ENCODE assay signal across 9 cellular contexts in the genomic region with DNA sequence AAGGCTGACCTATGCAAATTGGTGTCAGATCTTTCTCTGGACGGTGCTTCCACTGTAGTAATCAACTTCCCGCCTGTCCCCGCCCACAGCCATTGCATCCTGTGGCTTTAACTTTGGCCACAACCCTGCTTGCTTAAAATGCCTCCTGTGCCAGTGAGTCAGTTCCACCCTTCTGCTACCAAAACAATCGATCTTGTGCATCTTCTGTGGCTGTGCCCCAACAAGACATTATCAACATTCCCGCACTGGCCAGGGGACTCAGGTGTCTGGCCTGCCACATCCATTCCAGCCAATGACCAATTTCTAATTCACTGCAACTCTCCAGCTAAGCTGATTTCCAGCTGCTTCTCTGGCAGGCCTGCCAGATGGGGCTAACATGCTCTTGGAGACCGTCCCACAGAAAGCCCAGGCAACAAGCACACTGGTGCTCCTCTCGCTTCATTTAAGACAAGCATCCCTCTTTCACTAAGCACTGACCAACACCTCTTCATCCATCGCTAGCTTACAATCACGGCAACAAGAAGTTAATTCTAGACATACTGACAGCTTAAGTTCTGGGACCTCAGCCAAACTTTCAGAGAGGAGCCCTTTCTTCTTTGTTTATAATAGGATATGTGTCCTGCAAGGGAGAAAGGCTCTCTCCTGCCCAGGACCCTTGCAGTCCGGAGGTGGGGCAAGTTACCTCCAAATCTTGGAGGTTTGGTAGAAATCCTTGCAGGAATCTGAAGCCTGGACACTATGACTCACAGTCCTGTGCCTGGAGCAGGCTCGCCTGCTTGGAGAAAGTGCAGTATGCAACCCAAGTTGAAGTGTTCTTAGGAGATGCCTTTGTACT. TPM values are rescaled to one million over a fixed set of nuclear protein-coding genes. Genes with fewer than 3 reads are reported as not detected.
A peak's percentile ranks its signal among the peaks of the same experiment; 100 is the strongest.
DNase-seq lines count a peak whose midpoint lies in the region; ATAC-seq and TF ChIP-seq lines count a peak whose summit lies in the region.
"Had no signal": no experiment of that assay in that cellular context is flagged by ENCODE, and none has a peak within 500 bp of the region (broad histone marks: within the 10 kb centered on the region; RNA-seq: fewer than 3 reads in every experiment).

No MANE protein-coding gene starts in this region.

- H3K9me3 ChIP-seq in naive thymus-derived CD4-positive, alpha-beta T cell (ENCODE audit: control insufficient read depth in 2 of 3, low read length in 3 of 3), result no peaks in the 10 kb centered on the region
- H3K9me3 ChIP-seq in CD4-positive, alpha-beta memory T cell (ENCODE audit: control insufficient read depth in 1 of 2, low read length in 2 of 2), result no peaks in the 10 kb centered on the region

- no peak overlapping the region for H3K4me3 Mint-ChIP-seq in chondrocyte (ENCODE audit: unreplicated experiment)
- peak overlapping the region in 1 of 10 donors; percentile 44 for H3K4me3 Mint-ChIP-seq in naive thymus-derived CD4-positive, alpha-beta T cell
- H3K4me3 Mint-ChIP-seq in CD4-positive, alpha-beta memory T cell, result no peak overlapping the region
- H3K4me3 Mint-ChIP-seq in WTC11, result no peak overlapping the region

- intact Hi-C loops in naive thymus-derived CD4-positive, alpha-beta T cell (cut with micrococcal nuclease), result no loop called here
- intact Hi-C loops in CD4-positive, alpha-beta memory T cell (cut with micrococcal nuclease), result no loop called here

- DNase-seq in Daoy (ENCODE audit: low read depth) (peak; percentile 64), NCI-H82 (lab: John Stamatoyannopoulos, UW) (peak; percentile 73), chondrocyte (ENCODE audit: low spot score) (no peak), NCI-H128 (lab: John Stamatoyannopoulos, UW; ENCODE audit: unreplicated experiment) (no peak), WTC11 (ENCODE audit: low spot score) (no peak)
- DNase-seq in naive thymus-derived CD4-positive, alpha-beta T cell, result peak in 1 of 9 donors; percentile 54
- no peak for DNase-seq in CD4-positive, alpha-beta memory T cell

- H3K4me1 Mint-ChIP-seq in chondrocyte (ENCODE audit: low read depth), result peaks cover 57% of the 10 kb centered on the region
- peaks cover 0 to 24% (median 0%) of the 10 kb centered on the region in 7 donors for H3K4me1 Mint-ChIP-seq in naive thymus-derived CD4-positive, alpha-beta T cell
- peaks cover 5 to 10% (median 6%) of the 10 kb centered on the region in 4 donors for H3K4me1 Mint-ChIP-seq in CD4-positive, alpha-beta memory T cell
- H3K4me1 Mint-ChIP-seq in WTC11, result peaks cover 27% of the 10 kb centered on the region

- no peaks in the 10 kb centered on the region for H3K9me3 Mint-ChIP-seq in chondrocyte (ENCODE audit: low read depth)
- H3K9me3 Mint-ChIP-seq in naive thymus-derived CD4-positive, alpha-beta T cell, result peaks cover 0 to 2% (median 0%) of the 10 kb centered on the region in 11 donors
- H3K9me3 Mint-ChIP-seq in CD4-positive, alpha-beta memory T cell, result no peaks in the 10 kb centered on the region
- no peaks in the 10 kb centered on the region for H3K9me3 Mint-ChIP-seq in WTC11

- no peak overlapping the region for H3K4me3 ChIP-seq in naive thymus-derived CD4-positive, alpha-beta T cell (ENCODE audit: low read length)
- no peak overlapping the region for H3K4me3 ChIP-seq in CD4-positive, alpha-beta memory T cell (ENCODE audit: low read length in 2 of 2)

- CTCF ChIA-PET in naive thymus-derived CD4-positive, alpha-beta T cell (lab: Charles Lee), result no interaction called here
- CTCF ChIA-PET in CD4-positive, alpha-beta memory T cell (lab: Charles Lee; ENCODE audit: partially characterized antibody), result interaction anchor here (0.9 kb wide), 1 partner anchor 27 kb away, joined by 3 read pairs; no protein-coding TSS in a partner anchor
- CTCF ChIA-PET in WTC11 (lab: Charles Lee), result no interaction called here

- H3K27me3 Mint-ChIP-seq in chondrocyte (ENCODE audit: low read depth) (no peaks in the 10 kb centered on the region), WTC11 (ENCODE audit: low read depth) (peaks cover 13% of the 10 kb centered on the region)
- H3K27me3 Mint-ChIP-seq in naive thymus-derived CD4-positive, alpha-beta T cell, result peaks cover 6 to 21% (median 18%) of the 10 kb centered on the region in 5 donors
- H3K27me3 Mint-ChIP-seq in CD4-positive, alpha-beta memory T cell, result peaks cover 16 to 27% of the 10 kb centered on the region in 2 donors

- no peak overlapping the region for H3K27ac ChIP-seq in naive thymus-derived CD4-positive, alpha-beta T cell (ENCODE audit: low read depth, low read length)
- H3K27ac ChIP-seq in CD4-positive, alpha-beta memory T cell (ENCODE audit: low read depth, low read length), result no peak overlapping the region
- H3K27ac ChIP-seq: HL-60 had no signal

- POLR2A ChIA-PET in naive thymus-derived CD4-positive, alpha-beta T cell (lab: Charles Lee), result no interaction called here
- POLR2A ChIA-PET in CD4-positive, alpha-beta memory T cell (lab: Charles Lee; ENCODE audit: partially characterized antibody), result no interaction called here
- POLR2A ChIA-PET in WTC11 (lab: Charles Lee), result no interaction called here

- H3K36me3 Mint-ChIP-seq in chondrocyte (ENCODE audit: low read depth) (no peaks in the 10 kb centered on the region), WTC11 (no peaks in the 10 kb centered on the region)
- H3K36me3 Mint-ChIP-seq in naive thymus-derived CD4-positive, alpha-beta T cell, result no peaks in the 10 kb centered on the region
- H3K36me3 Mint-ChIP-seq in CD4-positive, alpha-beta memory T cell, result no peaks in the 10 kb centered on the region

- ATAC-seq in naive thymus-derived CD4-positive, alpha-beta T cell, result peak; percentile 59
- ATAC-seq in WTC11 (no peak), HG02852 (IDR thresholded peaks at IDR 0.05; ENCODE audit: unreplicated experiment) (no peak)

- TF ChIP-seq CTCF in chondrocyte (IDR thresholded peaks at IDR 0.05) (no peak), WTC11 (IDR thresholded peaks at IDR 0.05) (no peak)

- H3K36me3 ChIP-seq in naive thymus-derived CD4-positive, alpha-beta T cell (ENCODE audit: control insufficient read depth in 2 of 3, insufficient read depth in 3 of 3, low read length in 3 of 3), result no peaks in the 10 kb centered on the region
- no peaks in the 10 kb centered on the region for H3K36me3 ChIP-seq in CD4-positive, alpha-beta memory T cell (ENCODE audit: insufficient read depth, low read length)

- H3K27me3 ChIP-seq in naive thymus-derived CD4-positive, alpha-beta T cell (ENCODE audit: control insufficient read depth in 2 of 2, insufficient read depth in 2 of 2, low read length in 2 of 2), result no peaks in the 10 kb centered on the region
- H3K27me3 ChIP-seq in CD4-positive, alpha-beta memory T cell (ENCODE audit: insufficient read depth, low read length), result no peaks in the 10 kb centered on the region

- H3K4me1 ChIP-seq in naive thymus-derived CD4-positive, alpha-beta T cell (ENCODE audit: control insufficient read depth in 2 of 2, insufficient read depth in 2 of 2, low read length in 2 of 2), result no peaks in the 10 kb centered on the region
- H3K4me1 ChIP-seq in CD4-positive, alpha-beta memory T cell (ENCODE audit: insufficient read depth, low read length), result no peaks in the 10 kb centered on the region

- peak overlapping the region; percentile 90 for H3K27ac Mint-ChIP-seq in chondrocyte (ENCODE audit: unreplicated experiment)
- H3K27ac Mint-ChIP-seq in naive thymus-derived CD4-positive, alpha-beta T cell, result peak overlapping the region in 1 of 9 donors; percentile 58
- peak overlapping the region in 2 of 7 donors; percentile 34 to 67 for H3K27ac Mint-ChIP-seq in CD4-positive, alpha-beta memory T cell
- H3K27ac Mint-ChIP-seq in WTC11, result no peak overlapping the region

TF ChIP-seq in WTC11, 78 proteins besides CTCF, POLR2A, EP300 and RAD21 (continues in another document):
- TF ChIP-seq ZNF671 (CRISPR knock-in tag; IDR thresholded peaks at IDR 0.05) (no peak), CBFB (CRISPR knock-in tag; IDR thresholded peaks at IDR 0.05; ENCODE audit: low read depth) (no peak), FOXJ3 (CRISPR knock-in tag; IDR thresholded peaks at IDR 0.05; ENCODE audit: borderline replicate concordance) (no peak), MYBL2 (CRISPR knock-in tag; IDR thresholded peaks at IDR 0.05) (no peak), PRRX2 (CRISPR knock-in tag; IDR thresholded peaks at IDR 0.05) (no peak), TEAD1 (CRISPR knock-in tag; IDR thresholded peaks at IDR 0.05) (no peak), ATF3 (CRISPR knock-in tag; conservative IDR thresholded peaks at IDR 0.05) (no peak), GABPB1 (CRISPR knock-in tag; IDR thresholded peaks at IDR 0.05) (no peak), TCF7 (CRISPR knock-in tag; IDR thresholded peaks at IDR 0.05; ENCODE audit: low read depth) (no peak), RORB (CRISPR knock-in tag; IDR thresholded peaks at IDR 0.05) (no peak), ESRRA (CRISPR knock-in tag; IDR thresholded peaks at IDR 0.05; ENCODE audit: borderline replicate concordance) (no peak), SP1 (CRISPR knock-in tag; conservative IDR thresholded peaks at IDR 0.05) (no peak), TP53 (CRISPR knock-in tag; IDR thresholded peaks at IDR 0.05) (no peak)

RNA-seq across cellular contexts. Expression of gene CA12, which starts 6.7 kb away (rescaled TPM):
- 5.0 and 5.2 TPM in 2 replicates for total RNA-seq in Daoy (2014; rRNA removed; shearing (Covaris generic))
- 6.7 to 7.9 TPM (median 6.9 TPM) in 3 replicates for total RNA-seq in chondrocyte
- total RNA-seq in naive thymus-derived CD4-positive, alpha-beta T cell, result under 1 TPM in 1 of 5 experiments, not detected in 4; 0.02 TPM
- polyA plus RNA-seq in naive thymus-derived CD4-positive, alpha-beta T cell, result not detected
- not detected for total RNA-seq in CD4-positive, alpha-beta memory T cell
- polyA plus RNA-seq in CD4-positive, alpha-beta memory T cell, result not detected
- total RNA-seq in WTC11 (2021), result 2.8 to 3.3 TPM (median 2.8 TPM) in 3 replicates

Comparison
In these comparisons a context has a peak if more than half of its experiments do, and no peak if none do; other contexts are left out.
1. DNase-seq: peak in Daoy (single experiment) and NCI-H82 (single experiment); none in chondrocyte (single experiment), CD4-positive, alpha-beta memory T cell (0 of 5), NCI-H128 (single experiment) and WTC11 (single experiment).